ENCODE assay signal across 6 cellular contexts in genomic region chr18:3410876-3411275, GRCh38. TPM values are rescaled to one million over a fixed set of nuclear protein-coding genes. Genes with fewer than 3 reads are reported as not detected.
DNase-seq lines count a peak whose midpoint lies in the region; ATAC-seq, FAIRE-seq and TF ChIP-seq lines count a peak whose summit lies in the region.
"Not testable (repeated sequence)": the region's sequence is repeated elsewhere in the genome, so short reads cannot be mapped to it uniquely, and the experiment has no call there.

No MANE protein-coding gene starts in this region.

- FAIRE-seq in endothelial cell of umbilical vein (lab: Jason Lieb, UNC): peak; percentile 38
- FAIRE-seq in keratinocyte (lab: Jason Lieb, UNC): peak; percentile 57

- not testable (repeated sequence) for H3K4me3 ChIP-seq in OCI-LY3 (ENCODE audit: low read length); Panc1 (ENCODE audit: low read depth in 2 of 2, low read length in 2 of 2); endothelial cell of umbilical vein (replicated peaks in 1 of 3; ENCODE audit: insufficient read depth in 1 of 3, low read depth in 1 of 3, low read length in 3 of 3); keratinocyte (ENCODE audit: control insufficient read depth in 2 of 3, extremely low read depth in 1 of 3, insufficient read depth in 2 of 3, low read depth in 1 of 3, low read length in 3 of 3)

- not testable (repeated sequence) for H2AFZ ChIP-seq in OCI-LY3 (ENCODE audit: low read depth, low read length); endothelial cell of umbilical vein (ENCODE audit: low read depth, low read length); keratinocyte (ENCODE audit: control insufficient read depth, low read length)

- TF ChIP-seq CTCF in Calu3 (IDR thresholded peaks at IDR 0.05; ENCODE audit: unreplicated experiment); OCI-LY3 (IDR thresholded peaks at IDR 0.05; ENCODE audit: low read depth, low read length); Panc1 (IDR thresholded peaks at IDR 0.05); endothelial cell of umbilical vein (IDR thresholded peaks at IDR 0.05; ENCODE audit: extremely low read depth in 1 of 2, insufficient read depth in 1 of 2, low read depth in 1 of 2, low read length in 2 of 2); keratinocyte (optimal IDR thresholded peaks at IDR 0.05 in 1 of 3, IDR thresholded peaks at IDR 0.05 in 1 of 3, conservative IDR thresholded peaks at IDR 0.05 in 1 of 3; ENCODE audit: extremely low read depth in 1 of 3, insufficient read depth in 2 of 3, low read length in 3 of 3): not testable (repeated sequence)

- H3K36me3 ChIP-seq in OCI-LY3 (replicated peaks; ENCODE audit: low read depth, low read length); Panc1 (ENCODE audit: control insufficient read depth, insufficient read depth, low read length); endothelial cell of umbilical vein (ENCODE audit: control insufficient read depth in 2 of 2, extremely low read depth in 1 of 2, insufficient read depth in 2 of 2, low read length in 2 of 2); keratinocyte (ENCODE audit: control insufficient read depth in 2 of 2, extremely low read depth in 1 of 2, insufficient read depth in 2 of 2, low read length in 2 of 2): not testable (repeated sequence)

- not testable (repeated sequence) for H3K9me3 Mint-ChIP-seq in Calu3 (ENCODE audit: low read depth, unreplicated experiment); stimulated activated memory B cell treated with anti-CD40 and anti-IgM and Interleukin-4, amounts not matched to agents 10 μg/mL and 1 μg/mL and 100 μg/mL, for 72 hours

- H3K4me2 ChIP-seq in OCI-LY3 (ENCODE audit: low read length): 0 out of 2 replicates have a peak overlapping the region, but pooled peaks have one; percentile 75
- H3K4me2 ChIP-seq in endothelial cell of umbilical vein (ENCODE audit: insufficient read depth, low read length); keratinocyte (ENCODE audit: control insufficient read depth, extremely low read depth, insufficient read depth, low read depth, low read length): not testable (repeated sequence)

- not testable (repeated sequence) for H3K27me3 Mint-ChIP-seq in Calu3 (ENCODE audit: unreplicated experiment); stimulated activated memory B cell treated with anti-CD40 and anti-IgM and Interleukin-4, amounts not matched to agents 10 μg/mL and 1 μg/mL and 100 μg/mL, for 72 hours

- dilution Hi-C loops in endothelial cell of umbilical vein (cut with MboI; ENCODE audit: extremely low pct_ligation_motif_present, low sequenced_read_pairs); keratinocyte (cut with MboI; ENCODE audit: extremely low pct_ligation_motif_present, low sequenced_read_pairs): not testable (repeated sequence)

- H3K9ac ChIP-seq in OCI-LY3 (ENCODE audit: low read length): peak overlapping the region; percentile 73; the same call in 1 of the 2 replicates
- H3K9ac ChIP-seq in endothelial cell of umbilical vein (replicated peaks; ENCODE audit: extremely low read depth, insufficient read depth, low read length); keratinocyte (ENCODE audit: control insufficient read depth, extremely low read depth, insufficient read depth, low read length): not testable (repeated sequence)

- not testable (repeated sequence) for H3K4me3 Mint-ChIP-seq in Calu3 (ENCODE audit: low read depth, unreplicated experiment); stimulated activated memory B cell treated with anti-CD40 and anti-IgM and Interleukin-4, amounts not matched to agents 10 μg/mL and 1 μg/mL and 100 μg/mL, for 72 hours

- not testable (repeated sequence) for H4K20me1 ChIP-seq in OCI-LY3 (ENCODE audit: insufficient read depth, low read length); endothelial cell of umbilical vein (replicated peaks; ENCODE audit: control insufficient read depth, extremely low read depth, insufficient read depth, low read length); keratinocyte (ENCODE audit: control insufficient read depth, extremely low read depth, insufficient read depth, low read length)

- not testable (repeated sequence) for H3K27me3 ChIP-seq in OCI-LY3 (ENCODE audit: low read depth, low read length); Panc1 (ENCODE audit: control insufficient read depth, insufficient read depth, low read length); endothelial cell of umbilical vein (ENCODE audit: control insufficient read depth in 2 of 2, insufficient read depth in 2 of 2, low read length in 2 of 2); keratinocyte (ENCODE audit: control insufficient read depth, extremely low read depth, insufficient read depth, low read length)

- intact Hi-C loops in Calu3 (cut with micrococcal nuclease; ENCODE audit: unreplicated experiment): loop anchor here (5.0 kb wide), 1 partner anchor 36 kb away; no protein-coding TSS in a partner anchor
- intact Hi-C loops in Panc1 (cut with micrococcal nuclease; ENCODE audit: unreplicated experiment); endothelial cell of umbilical vein (cut with micrococcal nuclease): not testable (repeated sequence)

- not testable (repeated sequence) for ATAC-seq in Panc1; stimulated activated memory B cell treated with anti-CD40 and anti-IgM and Interleukin-4, amounts not matched to agents 10 μg/mL and 1 μg/mL and 100 μg/mL, for 72 hours

- not testable (repeated sequence) for BruUV-seq in Calu3 (replicated peaks; lab: Mats Ljungman, UMichigan); Panc1 (replicated peaks; lab: Mats Ljungman, UMichigan); endothelial cell of umbilical vein (replicated peaks; lab: Mats Ljungman, UMichigan)

- TF ChIP-seq POLR2A in endothelial cell of umbilical vein (IDR thresholded peaks at IDR 0.05; ENCODE audit: low read depth, low read length): not testable (repeated sequence)

- not testable (repeated sequence) for H3K9me3 ChIP-seq in OCI-LY3 (ENCODE audit: insufficient read depth, low read length); Panc1 (ENCODE audit: control insufficient read depth, insufficient read depth, low read depth, low read length); endothelial cell of umbilical vein (replicated peaks; ENCODE audit: control insufficient read depth, insufficient read depth, low read length); keratinocyte (ENCODE audit: control insufficient read depth, low read depth, low read length)

- H3K27ac ChIP-seq in OCI-LY3 (ENCODE audit: low read length) (peak overlapping the region; percentile 81; the same call in 1 of the 2 replicates), Panc1 (ENCODE audit: low read length) (peak overlapping the region; percentile 93)
- not testable (repeated sequence) for H3K27ac ChIP-seq in endothelial cell of umbilical vein (ENCODE audit: insufficient read depth, low read depth, low read length); keratinocyte (ENCODE audit: control insufficient read depth, insufficient read depth, low read length)

- peaks cover 29% of the 10 kb centered on the region for H3K4me1 Mint-ChIP-seq in Calu3 (ENCODE audit: low read depth, unreplicated experiment)
- H3K4me1 Mint-ChIP-seq in stimulated activated memory B cell treated with anti-CD40 and anti-IgM and Interleukin-4, amounts not matched to agents 10 μg/mL and 1 μg/mL and 100 μg/mL, for 72 hours: peaks cover 27% of the 10 kb centered on the region

- H3K27ac Mint-ChIP-seq in Calu3 (ENCODE audit: unreplicated experiment): peak overlapping the region; percentile 60
- peak overlapping the region; percentile 72 for H3K27ac Mint-ChIP-seq in stimulated activated memory B cell treated with anti-CD40 and anti-IgM and Interleukin-4, amounts not matched to agents 10 μg/mL and 1 μg/mL and 100 μg/mL, for 72 hours

- H3K4me1 ChIP-seq in OCI-LY3 (ENCODE audit: low read length) (peaks cover 33% of the 10 kb centered on the region), Panc1 (ENCODE audit: control insufficient read depth, insufficient read depth, low read length) (peaks cover 42% of the 10 kb centered on the region), keratinocyte (ENCODE audit: control insufficient read depth, extremely low read depth, insufficient read depth, low read length) (peaks cover 21% of the 10 kb centered on the region)
- not testable (repeated sequence) for H3K4me1 ChIP-seq in endothelial cell of umbilical vein (ENCODE audit: control insufficient read depth, extremely low read depth, insufficient read depth, low read length)

- POLR2A ChIA-PET in Panc1 (lab: Charles Lee): not testable (repeated sequence)
- POLR2A ChIA-PET in endothelial cell of umbilical vein (lab: Charles Lee): interaction anchor here (1.0 kb wide), 1 partner anchor 84 kb away, joined by 3 read pairs; no protein-coding TSS in a partner anchor

- CTCF ChIA-PET in Calu3 (lab: Charles Lee): not testable (repeated sequence)
- CTCF ChIA-PET in Panc1 (lab: Charles Lee): interaction anchor here (0.7 kb wide), 1 partner anchor 10 kb away, joined by 3 read pairs; no protein-coding TSS in a partner anchor
- CTCF ChIA-PET in endothelial cell of umbilical vein (lab: Charles Lee): interaction anchor here (0.8 to 1.2 kb wide), 3 partner anchors 11 to 182 kb away, joined by 3 read pairs; no protein-coding TSS in a partner anchor

- in situ Hi-C loops in Panc1 (cut with HindIII; ENCODE audit: low pct_unique_long_range_greater_than_20kb, low sequenced_read_pairs): not testable (repeated sequence)

- peaks cover 18% of the 10 kb centered on the region for H3K36me3 Mint-ChIP-seq in Calu3 (ENCODE audit: insufficient read depth, unreplicated experiment)
- not testable (repeated sequence) for H3K36me3 Mint-ChIP-seq in stimulated activated memory B cell treated with anti-CD40 and anti-IgM and Interleukin-4, amounts not matched to agents 10 μg/mL and 1 μg/mL and 100 μg/mL, for 72 hours

- not testable (repeated sequence) for H3K79me2 ChIP-seq in OCI-LY3 (ENCODE audit: low read length); endothelial cell of umbilical vein (ENCODE audit: control insufficient read depth, insufficient read depth, low read length); keratinocyte (ENCODE audit: control insufficient read depth, insufficient read depth, low read length)

- not testable (repeated sequence) for H3K9me1 ChIP-seq in endothelial cell of umbilical vein (replicated peaks; ENCODE audit: control insufficient read depth, extremely low read depth, insufficient read depth, low read length); keratinocyte (ENCODE audit: control insufficient read depth, extremely low read depth, insufficient read depth, low read length)

- DNase-seq in Calu3; Panc1 (ENCODE audit: low read depth, low spot score); endothelial cell of umbilical vein (ENCODE audit: low read depth, low spot score); keratinocyte (ENCODE audit: low read depth, low spot score): not testable (repeated sequence)

RNA-seq across cellular contexts. Expression of gene TGIF1, which starts 39.1 kb away (rescaled TPM):
- 129 and 139 TPM in 2 replicates for total RNA-seq in Calu3 (2022)
- total RNA-seq in Panc1 (2021; ENCODE audit: unreplicated experiment): 171 TPM
- polyA plus RNA-seq in Panc1 (2012; ENCODE audit: insufficient read length): 131 TPM
- total RNA-seq in endothelial cell of umbilical vein: 71.1 and 75.6 TPM in 2 replicates
- 95.8 and 96.6 TPM in 2 replicates for polyA plus RNA-seq in endothelial cell of umbilical vein
- polyA plus RNA-seq in endothelial cell of umbilical vein (2011; cell fraction: cytosol; rRNA removed): 96.9 and 103 TPM in 2 replicates
- 194 and 217 TPM in 2 replicates for polyA plus RNA-seq in endothelial cell of umbilical vein (2011; cell fraction: nucleus; rRNA removed)
- polyA plus RNA-seq in endothelial cell of umbilical vein (2012): 46.9 and 47.2 TPM in 2 replicates
- 99.1 and 109 TPM in 2 replicates for polyA minus RNA-seq in endothelial cell of umbilical vein
- polyA minus RNA-seq in endothelial cell of umbilical vein (2011; cell fraction: cytosol; rRNA and poly(A)+ RNA removed): 61.6 TPM
- 84.2 and 93.9 TPM in 2 replicates for polyA minus RNA-seq in endothelial cell of umbilical vein (2011; cell fraction: nucleus; rRNA and poly(A)+ RNA removed)
- polyA plus RNA-seq in keratinocyte: 111 to 187 TPM (median 115 TPM) in 3 replicates
- 163 TPM for polyA plus RNA-seq in keratinocyte (2011; ENCODE audit: low read depth)
- polyA plus RNA-seq in keratinocyte (2011; cell fraction: cytosol; rRNA removed): 115 and 141 TPM in 2 replicates
- polyA plus RNA-seq in keratinocyte (2011; cell fraction: nucleus; rRNA removed): 323 and 359 TPM in 2 replicates
- polyA plus RNA-seq in keratinocyte (2012; ENCODE audit: low replicate concordance): 66.2 and 105 TPM in 2 replicates
- 134 to 144 TPM (median 142 TPM) in 3 replicates for polyA minus RNA-seq in keratinocyte
- polyA minus RNA-seq in keratinocyte (2011; cell fraction: cytosol; rRNA and poly(A)+ RNA removed): 54.9 TPM
- polyA minus RNA-seq in keratinocyte (2011; cell fraction: nucleus; rRNA and poly(A)+ RNA removed): 79.0 and 130 TPM in 2 replicates
